ENCODE assay signal across 33 cellular contexts in genomic region chr21:41916888-41917433, GRCh38. TPM values are rescaled to one million over a fixed set of nuclear protein-coding genes. Genes with fewer than 3 reads are reported as not detected.
DNase-seq lines count a peak whose midpoint lies in the region; ATAC-seq, FAIRE-seq and TF ChIP-seq lines count a peak whose summit lies in the region.
"Had no signal": no experiment of that assay in that cellular context is flagged by ENCODE, and none has a peak within 500 bp of the region (broad histone marks: within the 10 kb centered on the region; RNA-seq: fewer than 3 reads in every experiment).

No MANE protein-coding gene starts in this region.

- peaks cover 5% of the 10 kb centered on the region for H3K4me1 Mint-ChIP-seq in stimulated activated effector memory CD8-positive, alpha-beta T cell treated with anti-CD3 and anti-CD28 coated beads, Interleukin-12 subunit alpha, Interleukin-12 subunit beta, amount 100 ng/mL, for 72 hours
- H3K4me1 Mint-ChIP-seq in Caco-2 (ENCODE audit: low read depth, unreplicated experiment), result no peaks in the 10 kb centered on the region
- H3K4me1 Mint-ChIP-seq: immature natural killer cell had no signal

- TF ChIP-seq EP300 in SK-N-SH (IDR thresholded peaks at IDR 0.05; ENCODE audit: borderline replicate concordance in 1 of 2, low read depth in 1 of 2, low read length in 1 of 2), result no peak

- H3K9me3 Mint-ChIP-seq in stimulated activated effector memory CD8-positive, alpha-beta T cell treated with anti-CD3 and anti-CD28 coated beads, Interleukin-12 subunit alpha, Interleukin-12 subunit beta, amount 100 ng/mL, for 72 hours, result no peaks in the 10 kb centered on the region
- no peaks in the 10 kb centered on the region for H3K9me3 Mint-ChIP-seq in Caco-2 (ENCODE audit: unreplicated experiment)
- H3K9me3 Mint-ChIP-seq: activated B cell treated with CpG ODN at 0.5 μM for 24 hours, immature natural killer cell, nephron progenitor cell had no signal

- FAIRE-seq in H54 (lab: Jason Lieb, UNC), result no peak
- FAIRE-seq: G401.6, GM18507, H1 had no signal

- peak overlapping the region; percentile 43 for H3K27ac Mint-ChIP-seq in stimulated activated effector memory CD8-positive, alpha-beta T cell treated with anti-CD3 and anti-CD28 coated beads, Interleukin-12 subunit alpha, Interleukin-12 subunit beta, amount 100 ng/mL, for 72 hours
- H3K27ac Mint-ChIP-seq in Caco-2 (ENCODE audit: unreplicated experiment), result no peak overlapping the region
- H3K27ac Mint-ChIP-seq: activated B cell treated with CpG ODN at 0.5 μM for 24 hours; activated naive CD8-positive, alpha-beta T cell; immature natural killer cell; nephron progenitor cell had no signal

- no peak overlapping the region for H3K4me3 ChIP-seq in SK-N-SH (ENCODE audit: low read depth in 2 of 2, low read length in 1 of 2)
- no peak overlapping the region for H3K4me3 ChIP-seq in OCI-LY3 (ENCODE audit: low read length)
- H3K4me3 ChIP-seq in brain microvascular endothelial cell (ENCODE audit: low read depth, low read length), result no peak overlapping the region
- no peak overlapping the region for H3K4me3 ChIP-seq in Caco-2 (ENCODE audit: low read depth, low read length)
- H3K4me3 ChIP-seq: colonic mucosa, ovary, smooth muscle cell, testis had no signal

- H3K27me3 Mint-ChIP-seq in Caco-2 (ENCODE audit: insufficient read depth, unreplicated experiment), result no peaks in the 10 kb centered on the region
- H3K27me3 Mint-ChIP-seq: activated B cell treated with CpG ODN at 0.5 μM for 24 hours; activated naive CD8-positive, alpha-beta T cell had no signal

- TF ChIP-seq RAD21 in SK-N-SH (IDR thresholded peaks at IDR 0.05; ENCODE audit: low read length), result peak; percentile 27; the same call in 1 of the 2 replicates

- no peak overlapping the region for H3K4me2 ChIP-seq in SK-N-SH
- H3K4me2 ChIP-seq in OCI-LY3 (ENCODE audit: low read length), result no peak overlapping the region
- H3K4me2 ChIP-seq: smooth muscle cell had no signal

- CTCF ChIA-PET in SK-N-SH (lab: Yijun Ruan, JAX), result interaction anchor here (0.6 to 1.5 kb wide), 6 partner anchors 17 to 185 kb away, joined by 3 to 4 read pairs (median 3); no protein-coding TSS in a partner anchor
- CTCF ChIA-PET in Caco-2 (lab: Charles Lee), result interaction anchor here (0.6 to 1.5 kb wide), 5 partner anchors 9 to 559 kb away, joined by 3 to 4 read pairs (median 3); no protein-coding TSS in a partner anchor

- H3K4me1 ChIP-seq in SK-N-SH (ENCODE audit: control insufficient read depth in 1 of 2, insufficient read depth in 2 of 2, low read depth in 1 of 2, low read length in 1 of 2) (no peaks in the 10 kb centered on the region), OCI-LY3 (ENCODE audit: low read length) (peaks cover 22% of the 10 kb centered on the region), Caco-2 (no peaks in the 10 kb centered on the region)
- H3K4me1 ChIP-seq: colonic mucosa, testis had no signal

- H3K4me3 Mint-ChIP-seq in stimulated activated effector memory CD8-positive, alpha-beta T cell treated with anti-CD3 and anti-CD28 coated beads, Interleukin-12 subunit alpha, Interleukin-12 subunit beta, amount 100 ng/mL, for 72 hours, result no peak overlapping the region
- H3K4me3 Mint-ChIP-seq in Caco-2 (ENCODE audit: unreplicated experiment), result no peak overlapping the region
- H3K4me3 Mint-ChIP-seq: activated B cell treated with CpG ODN at 0.5 μM for 24 hours; activated naive CD8-positive, alpha-beta T cell; immature natural killer cell; nephron progenitor cell had no signal

- WGBS in SK-N-SH (ENCODE audit: low lambda C conversion rate), result 50% methylated on average over 1 of the region's 3 CpGs

- DNase-seq in SK-N-SH, result no peak
- no peak for DNase-seq in brain microvascular endothelial cell
- no peak for DNase-seq in stimulated activated effector memory CD8-positive, alpha-beta T cell treated with anti-CD3 and anti-CD28 coated beads, Interleukin-12 subunit alpha, Interleukin-12 subunit beta, amount 100 ng/mL, for 72 hours (ENCODE audit: low spot score in 2 of 2)
- no peak for DNase-seq in H54 (ENCODE audit: insufficient read length, low spot score)
- no peak for DNase-seq in sciatic nerve (ENCODE audit: low spot score)
- DNase-seq in Caco-2, result no peak
- DNase-seq: activated B cell treated with CpG ODN at 0.5 μM for 24 hours; activated CD4-positive, alpha-beta T cell treated with anti-CD3 and anti-CD28 coated beads, Interleukin-2, amount 50 U/mL, for 1 hour; activated effector memory CD4-positive, alpha-beta T cell treated with Interleukin-2 at 50 U/mL for 16 hours; activated T-cell treated with anti-CD3 and anti-CD28 coated beads, Interleukin-2, amount 50 U/mL, for 1 hour; colonic mucosa; effector CD8-positive, alpha-beta T cell; hypothalamus; immature natural killer cell; KBM-7; left cardiac atrium; mammary epithelial cell; NCI-H146; NCI-H446 treated with DMSO at 0.1 percent for 48 hours; nephron progenitor cell; SHP77 treated with DMSO at 0.1 percent for 48 hours; stimulated activated CD4-positive, alpha-beta T cell treated with anti-CD3 and anti-CD28 coated beads, Interleukin-1b, Interleukin-23, amount 100 ng/mL, for 48 hours; stimulated activated naive CD8-positive, alpha-beta T cell treated with anti-CD3 and anti-CD28 coated beads, Interleukin-15, Interleukin-2, amounts not matched to agents 100 U/mL and 50 U/mL, for 24 hours; testis had no signal

- H3K36me3 Mint-ChIP-seq in stimulated activated effector memory CD8-positive, alpha-beta T cell treated with anti-CD3 and anti-CD28 coated beads, Interleukin-12 subunit alpha, Interleukin-12 subunit beta, amount 100 ng/mL, for 72 hours, result peaks cover 15% of the 10 kb centered on the region
- peaks cover 8% of the 10 kb centered on the region for H3K36me3 Mint-ChIP-seq in Caco-2 (ENCODE audit: insufficient read depth, unreplicated experiment)

- intact Hi-C loops in sciatic nerve (cut with DNase I), result no loop called here
- intact Hi-C loops in Caco-2 (cut with micrococcal nuclease; ENCODE audit: unreplicated experiment), result no loop called here

- no peak for TF ChIP-seq POLR2A in H54 (IDR thresholded peaks at IDR 0.05; ENCODE audit: low read depth, low read length)

- H3K9me3 ChIP-seq in SK-N-SH (no peaks in the 10 kb centered on the region), OCI-LY3 (ENCODE audit: insufficient read depth, low read length) (no peaks in the 10 kb centered on the region), Caco-2 (no peaks in the 10 kb centered on the region)
- H3K9me3 ChIP-seq: colonic mucosa, ovary, testis had no signal

- H2AFZ ChIP-seq in SK-N-SH (ENCODE audit: low read depth) (no peak overlapping the region), OCI-LY3 (ENCODE audit: low read depth, low read length) (no peak overlapping the region)

- no TSS peak for BruUV-seq in Caco-2 (replicated peaks; lab: Mats Ljungman, UMichigan)

- H3K27me3 ChIP-seq in SK-N-SH (ENCODE audit: insufficient read depth) (no peaks in the 10 kb centered on the region), OCI-LY3 (ENCODE audit: low read depth, low read length) (peaks cover 5% of the 10 kb centered on the region; the same call in 1 of the 2 replicates), brain microvascular endothelial cell (replicated peaks) (no peaks in the 10 kb centered on the region), Caco-2 (replicated peaks; ENCODE audit: control insufficient read depth, insufficient read depth, low read length) (no peaks in the 10 kb centered on the region)
- H3K27me3 ChIP-seq: colonic mucosa, ovary, testis had no signal

- no peak for ATAC-seq in SK-N-SH treated with all-trans-retinoic acid at 6 μM for 48 hours
- no peak for ATAC-seq in stimulated activated effector memory CD8-positive, alpha-beta T cell treated with anti-CD3 and anti-CD28 coated beads, Interleukin-12 subunit alpha, Interleukin-12 subunit beta, amount 100 ng/mL, for 72 hours
- ATAC-seq in sciatic nerve, result no peak
- ATAC-seq: stimulated activated naive CD8-positive, alpha-beta T cell treated with anti-CD3 and anti-CD28 coated beads, Interleukin-15, Interleukin-2, amounts not matched to agents 100 U/mL and 50 U/mL, for 24 hours had no signal

- H3K9me2 ChIP-seq in SK-N-SH, result no peaks in the 10 kb centered on the region

- H3K9ac ChIP-seq in SK-N-SH, result no peak overlapping the region
- H3K9ac ChIP-seq in OCI-LY3 (ENCODE audit: low read length), result no peak overlapping the region

- in situ Hi-C loops in brain microvascular endothelial cell (cut with HindIII; ENCODE audit: low pct_ligation_motif_present, low sequenced_read_pairs), result no loop called here

- H3F3A ChIP-seq in SK-N-SH (replicated peaks; ENCODE audit: insufficient read depth), result no peaks in the 10 kb centered on the region

- H3K27ac ChIP-seq in SK-N-SH (ENCODE audit: low read depth in 2 of 2, low read length in 1 of 2) (no peak overlapping the region), OCI-LY3 (ENCODE audit: low read length) (no peak overlapping the region), brain microvascular endothelial cell (no peak overlapping the region)
- H3K27ac ChIP-seq: C4-2B, colonic mucosa, ovary, testis had no signal

- H3K79me2 ChIP-seq in SK-N-SH (ENCODE audit: insufficient read depth) (no peaks in the 10 kb centered on the region), OCI-LY3 (ENCODE audit: low read length) (no peaks in the 10 kb centered on the region)

- no peaks in the 10 kb centered on the region for H4K20me1 ChIP-seq in SK-N-SH (ENCODE audit: insufficient read depth)
- no peaks in the 10 kb centered on the region for H4K20me1 ChIP-seq in OCI-LY3 (ENCODE audit: insufficient read depth, low read length)

- H3K36me3 ChIP-seq in SK-N-SH (replicated peaks in 1 of 2; ENCODE audit: control insufficient read depth in 1 of 2, insufficient read depth in 2 of 2, low read length in 1 of 2) (peaks cover 2 to 29% of the 10 kb centered on the region in 2 experiments), OCI-LY3 (replicated peaks; ENCODE audit: low read depth, low read length) (no peaks in the 10 kb centered on the region), brain microvascular endothelial cell (replicated peaks) (peaks cover 26% of the 10 kb centered on the region), Caco-2 (ENCODE audit: control insufficient read depth, insufficient read depth, low read length) (no peaks in the 10 kb centered on the region)
- H3K36me3 ChIP-seq: ovary had no signal

- POLR2A ChIA-PET in SK-N-SH (lab: Yijun Ruan, JAX) (no interaction called here), Caco-2 (lab: Charles Lee) (no interaction called here)

- TF ChIP-seq CTCF in SK-N-SH (IDR thresholded peaks at IDR 0.05) (no peak), OCI-LY3 (IDR thresholded peaks at IDR 0.05; ENCODE audit: low read depth, low read length) (peak; percentile 60), brain microvascular endothelial cell (IDR thresholded peaks at IDR 0.05; ENCODE audit: low read depth, low read length, missing control alignments) (peak; percentile 10), Caco-2 (IDR thresholded peaks at IDR 0.05; ENCODE audit: insufficient read depth in 1 of 2, low read depth in 1 of 2, low read length in 1 of 2, severe bottlenecking in 1 of 2, unreplicated experiment in 1 of 2) (no peak)

RNA-seq across cellular contexts. Expression of gene C2CD2, which starts 36.9 kb away (rescaled TPM):
- 9.7 and 15.0 TPM in 2 replicates for polyA plus RNA-seq in SK-N-SH (2012; rRNA removed)
- polyA plus RNA-seq in SK-N-SH (2012; cell fraction: cytosol; rRNA removed), result 7.0 and 9.8 TPM in 2 replicates
- 24.0 and 28.3 TPM in 2 replicates for polyA plus RNA-seq in SK-N-SH (2012; cell fraction: nucleus; rRNA removed)
- total RNA-seq in sciatic nerve (60.9 TPM), Caco-2 (2022) (12.6 and 13.5 TPM in 2 replicates)

RNA-seq across cellular contexts. Expression of gene PRDM15, which starts 37.8 kb away (rescaled TPM):
- 6.6 and 7.0 TPM in 2 replicates for polyA plus RNA-seq in SK-N-SH (2012; rRNA removed)
- 2.5 and 3.0 TPM in 2 replicates for polyA plus RNA-seq in SK-N-SH (2012; cell fraction: cytosol; rRNA removed)
- polyA plus RNA-seq in SK-N-SH (2012; cell fraction: nucleus; rRNA removed), result 25.7 and 30.7 TPM in 2 replicates
- total RNA-seq in sciatic nerve, result 10.0 TPM
- total RNA-seq in Caco-2 (2022), result 5.6 and 8.2 TPM in 2 replicates

Comparison
In these comparisons a context has a peak if more than half of its experiments do, and no peak if none do; other contexts are left out.
1. CTCF ChIP-seq: peak in OCI-LY3 (single experiment) and brain microvascular endothelial cell (single experiment); none in SK-N-SH (single experiment) and Caco-2 (0 of 2).